8 cellular contexts compared by ENCODE assay signal in genomic region chr7:158827411-158828342, GRCh38. TPM values are rescaled to one million over a fixed set of nuclear protein-coding genes. Genes with fewer than 3 reads are reported as not detected.
A peak's percentile ranks its signal among the peaks of the same experiment; 100 is the strongest.
DNase-seq lines count a peak whose midpoint lies in the region; ATAC-seq and TF ChIP-seq lines count a peak whose summit lies in the region.

No MANE protein-coding gene starts in this region.

- H3K4me1 ChIP-seq in psoas muscle = peaks cover 23% of the 10 kb centered on the region

- peak overlapping the region; percentile 93 for H3K27ac Mint-ChIP-seq in activated naive CD4-positive, alpha-beta T cell treated with anti-CD3 and anti-CD28 coated beads, Interleukin-2, amount 50 U/mL, for 24 hours
- H3K27ac Mint-ChIP-seq in T-helper 17 cell = peak overlapping the region; percentile 97

- H3K27ac ChIP-seq in psoas muscle = peak overlapping the region; percentile 99

- H3K36me3 ChIP-seq in psoas muscle (ENCODE audit: insufficient read depth in 1 of 2, low read depth in 1 of 2) = peaks cover 0 to 12% of the 10 kb centered on the region in 2 donors

- ATAC-seq in T-helper 17 cell (no peak), psoas muscle (no peak), GM19328 (IDR thresholded peaks at IDR 0.05; ENCODE audit: unreplicated experiment) (no peak), HG03175 (IDR thresholded peaks at IDR 0.05; ENCODE audit: unreplicated experiment) (no peak)

- intact Hi-C loops in psoas muscle (cut with DNase I) = loop anchor here in 1 of 2 donors (2.0 to 5.0 kb wide), 2 partner anchors 35 to 45 kb away; no protein-coding TSS in a partner anchor

- DNase-seq in activated naive CD4-positive, alpha-beta T cell treated with Interleukin-2 at 50 U/mL for 16 hours = no peak
- no peak for DNase-seq in T-helper 17 cell
- DNase-seq in fibroblast of gingiva (ENCODE audit: low read depth) = peak; percentile 48
- no peak for DNase-seq in psoas muscle
- no peak for DNase-seq in GM03348 (ENCODE audit: low spot score)

- H3K4me1 Mint-ChIP-seq in activated naive CD4-positive, alpha-beta T cell treated with anti-CD3 and anti-CD28 coated beads, Interleukin-2, amount 50 U/mL, for 24 hours = peaks cover 48% of the 10 kb centered on the region
- H3K4me1 Mint-ChIP-seq in T-helper 17 cell = peaks cover 31% of the 10 kb centered on the region

- peaks cover 2% of the 10 kb centered on the region for H3K36me3 Mint-ChIP-seq in activated naive CD4-positive, alpha-beta T cell treated with anti-CD3 and anti-CD28 coated beads, Interleukin-2, amount 50 U/mL, for 24 hours
- peaks cover 7% of the 10 kb centered on the region for H3K36me3 Mint-ChIP-seq in T-helper 17 cell (ENCODE audit: low read depth)

- peak overlapping the region; percentile 94 for H3K4me3 Mint-ChIP-seq in activated naive CD4-positive, alpha-beta T cell treated with anti-CD3 and anti-CD28 coated beads, Interleukin-2, amount 50 U/mL, for 24 hours
- H3K4me3 Mint-ChIP-seq in T-helper 17 cell = peak overlapping the region; percentile 95

- H3K9me3 ChIP-seq in T-helper 17 cell (ENCODE audit: control insufficient read depth, low read length, poor library complexity, severe bottlenecking) (no peaks in the 10 kb centered on the region), psoas muscle (no peaks in the 10 kb centered on the region)

- no peaks in the 10 kb centered on the region for H3K27me3 Mint-ChIP-seq in activated naive CD4-positive, alpha-beta T cell treated with anti-CD3 and anti-CD28 coated beads, Interleukin-2, amount 50 U/mL, for 24 hours
- no peaks in the 10 kb centered on the region for H3K27me3 Mint-ChIP-seq in T-helper 17 cell

- H3K4me3 ChIP-seq in psoas muscle = peak overlapping the region; percentile 85

- H3K27me3 ChIP-seq in psoas muscle (ENCODE audit: insufficient read depth in 3 of 3, low read length in 2 of 3) = no peaks in the 10 kb centered on the region

- no peak for TF ChIP-seq CTCF in psoas muscle (IDR thresholded peaks at IDR 0.05)

- H3K9me3 Mint-ChIP-seq in activated naive CD4-positive, alpha-beta T cell treated with anti-CD3 and anti-CD28 coated beads, Interleukin-2, amount 50 U/mL, for 24 hours = no peaks in the 10 kb centered on the region

- WGBS in psoas muscle, 3 donors = 18 to 25% (median 22%) methylated on average over 21 of the region's 21 CpGs

RNA-seq across cellular contexts. Expression of gene ESYT2, which starts 1.6 kb away (rescaled TPM):
- total RNA-seq in T-helper 17 cell (100 to 1,000 TPM; 104 to 113 TPM), psoas muscle (10 to 100 TPM; 35.9 to 63.4 (median 54.1) TPM)
- polyA plus RNA-seq in psoas muscle = 10 to 100 TPM; 27.5 to 44.0 (median 28.5) TPM

RNA-seq across cellular contexts. Expression of gene DYNC2I1, which starts 28.7 kb away (rescaled TPM):
- total RNA-seq in T-helper 17 cell = 10 to 100 TPM; 12.4 to 15.0 TPM
- 10 to 100 TPM; 11.1 to 23.6 (median 18.2) TPM for total RNA-seq in psoas muscle
- polyA plus RNA-seq in psoas muscle = 10 to 100 TPM in 2 of 3 donors, 1 to 10 TPM in 1; 9.7 to 18.1 (median 10.0) TPM
